8 cellular contexts compared by ENCODE assay signal in genomic region chr3:54853573-54854404, GRCh38.
A peak's percentile ranks its signal among the peaks of the same experiment; 100 is the strongest.
DNase-seq lines count a peak whose midpoint lies in the region; ATAC-seq and TF ChIP-seq lines count a peak whose summit lies in the region.

No MANE protein-coding gene starts in this region.

- no peaks in the 10 kb centered on the region for H3K36me3 ChIP-seq in thoracic aorta

- H3K27ac Mint-ChIP-seq in activated CD4-positive, alpha-beta T cell treated with anti-CD3 and anti-CD28 coated beads for 36 hours: no peak overlapping the region
- H3K27ac Mint-ChIP-seq in activated CD8-positive, alpha-beta T cell treated with anti-CD3 and anti-CD28 coated beads, Interleukin-2, amount 10 ng/mL, durations not matched to agents 7 days and 5 days: no peak overlapping the region
- H3K27ac Mint-ChIP-seq in nephron progenitor cell: no peak overlapping the region

- ATAC-seq in activated CD4-positive, alpha-beta T cell treated with anti-CD3 and anti-CD28 coated beads for 36 hours: peak; percentile 55
- ATAC-seq in HG03039 (IDR thresholded peaks at IDR 0.05; ENCODE audit: unreplicated experiment) (peak; percentile 83), thoracic aorta (ENCODE audit: insufficient number of reproducible peaks, low FRiP score, low read depth) (no peak)
- peak; percentile 80 for ATAC-seq in activated CD8-positive, alpha-beta T cell treated with anti-CD3 and anti-CD28 coated beads, Interleukin-2, amount 10 ng/mL, durations not matched to agents 7 days and 5 days

- H3K4me3 Mint-ChIP-seq in activated CD4-positive, alpha-beta T cell treated with anti-CD3 and anti-CD28 coated beads for 36 hours: no peak overlapping the region
- no peak overlapping the region for H3K4me3 Mint-ChIP-seq in activated CD8-positive, alpha-beta T cell treated with anti-CD3 and anti-CD28 coated beads, Interleukin-2, amount 10 ng/mL, durations not matched to agents 7 days and 5 days
- no peak overlapping the region for H3K4me3 Mint-ChIP-seq in nephron progenitor cell

- H3K4me1 Mint-ChIP-seq in activated CD4-positive, alpha-beta T cell treated with anti-CD3 and anti-CD28 coated beads for 36 hours: no peaks in the 10 kb centered on the region
- no peaks in the 10 kb centered on the region for H3K4me1 Mint-ChIP-seq in activated CD8-positive, alpha-beta T cell treated with anti-CD3 and anti-CD28 coated beads, Interleukin-2, amount 10 ng/mL, durations not matched to agents 7 days and 5 days (ENCODE audit: low read depth)
- H3K4me1 Mint-ChIP-seq in nephron progenitor cell: peaks cover 63% of the 10 kb centered on the region

- peaks cover 1% of the 10 kb centered on the region for H3K27me3 Mint-ChIP-seq in activated CD4-positive, alpha-beta T cell treated with anti-CD3 and anti-CD28 coated beads for 36 hours
- H3K27me3 Mint-ChIP-seq in activated CD8-positive, alpha-beta T cell treated with anti-CD3 and anti-CD28 coated beads, Interleukin-2, amount 10 ng/mL, durations not matched to agents 7 days and 5 days (ENCODE audit: low read depth): no peaks in the 10 kb centered on the region
- H3K27me3 Mint-ChIP-seq in nephron progenitor cell (ENCODE audit: low read depth, poor library complexity): peaks cover 4% of the 10 kb centered on the region

- POLR2A ChIA-PET in activated CD4-positive, alpha-beta T cell treated with anti-CD3 and anti-CD28 coated beads for 36 hours (lab: Charles Lee): no interaction called here
- POLR2A ChIA-PET in activated CD8-positive, alpha-beta T cell treated with anti-CD3 and anti-CD28 coated beads, Interleukin-2, amount 10 ng/mL, durations not matched to agents 7 days and 5 days (lab: Charles Lee): no interaction called here

- TF ChIP-seq CTCF in nephron progenitor cell (IDR thresholded peaks at IDR 0.05) (peak; percentile 93), thoracic aorta (IDR thresholded peaks at IDR 0.05) (peak; percentile 87)

- H3K9me3 ChIP-seq in thoracic aorta: no peaks in the 10 kb centered on the region

- intact Hi-C loops in activated CD4-positive, alpha-beta T cell treated with anti-CD3 and anti-CD28 coated beads for 36 hours (cut with DNase I, micrococcal nuclease): loop anchor here (1.0 to 5.0 kb wide), 4 partner anchors 327 to 1398 kb away; no protein-coding TSS in a partner anchor

- no peaks in the 10 kb centered on the region for H3K9me3 Mint-ChIP-seq in activated CD4-positive, alpha-beta T cell treated with anti-CD3 and anti-CD28 coated beads for 36 hours (ENCODE audit: low read depth)
- no peaks in the 10 kb centered on the region for H3K9me3 Mint-ChIP-seq in activated CD8-positive, alpha-beta T cell treated with anti-CD3 and anti-CD28 coated beads, Interleukin-2, amount 10 ng/mL, durations not matched to agents 7 days and 5 days (ENCODE audit: insufficient read depth)
- H3K9me3 Mint-ChIP-seq in nephron progenitor cell: no peaks in the 10 kb centered on the region

- H3K27ac ChIP-seq in thoracic aorta: no peak overlapping the region

- H3K4me3 ChIP-seq in thoracic aorta: peak overlapping the region; percentile 27

- H3K36me3 Mint-ChIP-seq in activated CD4-positive, alpha-beta T cell treated with anti-CD3 and anti-CD28 coated beads for 36 hours (ENCODE audit: low read depth): no peaks in the 10 kb centered on the region
- no peaks in the 10 kb centered on the region for H3K36me3 Mint-ChIP-seq in activated CD8-positive, alpha-beta T cell treated with anti-CD3 and anti-CD28 coated beads, Interleukin-2, amount 10 ng/mL, durations not matched to agents 7 days and 5 days (ENCODE audit: low read depth)
- no peaks in the 10 kb centered on the region for H3K36me3 Mint-ChIP-seq in nephron progenitor cell (ENCODE audit: low read depth)

- no peaks in the 10 kb centered on the region for H3K27me3 ChIP-seq in thoracic aorta (replicated peaks; ENCODE audit: insufficient read depth)

- CTCF ChIA-PET in activated CD4-positive, alpha-beta T cell treated with anti-CD3 and anti-CD28 coated beads for 36 hours (lab: Charles Lee): interaction anchor here (1.3 kb wide), 1 partner anchor 13 kb away, joined by 3 read pairs; no protein-coding TSS in a partner anchor
- CTCF ChIA-PET in activated CD8-positive, alpha-beta T cell treated with anti-CD3 and anti-CD28 coated beads, Interleukin-2, amount 10 ng/mL, durations not matched to agents 7 days and 5 days (lab: Charles Lee): interaction anchor here (0.8 to 1.5 kb wide), 3 partner anchors 11 to 327 kb away, joined by 3 to 6 read pairs (median 3); no protein-coding TSS in a partner anchor

- DNase-seq in activated CD4-positive, alpha-beta T cell treated with anti-CD3 and anti-CD28 coated beads for 36 hours: peak; percentile 76
- DNase-seq in activated CD4-positive, alpha-beta T cell treated with anti-CD3 and anti-CD28 coated beads for 1 hour: no peak
- DNase-seq in NCI-H226 (peak; percentile 40), fibroblast of gingiva (ENCODE audit: low read depth) (peak; percentile 76), nephron progenitor cell (peak; percentile 91), thoracic aorta (ENCODE audit: low spot score) (peak; percentile 15)
- DNase-seq in activated CD8-positive, alpha-beta T cell treated with anti-CD3 and anti-CD28 coated beads, Interleukin-2, amount 10 ng/mL, durations not matched to agents 7 days and 5 days: peak; percentile 57

- no peaks in the 10 kb centered on the region for H3K4me1 ChIP-seq in thoracic aorta (ENCODE audit: control insufficient read depth in 1 of 2, low read depth in 2 of 2)
